ENCODE assay signal across 12 cellular contexts in the genomic region with DNA sequence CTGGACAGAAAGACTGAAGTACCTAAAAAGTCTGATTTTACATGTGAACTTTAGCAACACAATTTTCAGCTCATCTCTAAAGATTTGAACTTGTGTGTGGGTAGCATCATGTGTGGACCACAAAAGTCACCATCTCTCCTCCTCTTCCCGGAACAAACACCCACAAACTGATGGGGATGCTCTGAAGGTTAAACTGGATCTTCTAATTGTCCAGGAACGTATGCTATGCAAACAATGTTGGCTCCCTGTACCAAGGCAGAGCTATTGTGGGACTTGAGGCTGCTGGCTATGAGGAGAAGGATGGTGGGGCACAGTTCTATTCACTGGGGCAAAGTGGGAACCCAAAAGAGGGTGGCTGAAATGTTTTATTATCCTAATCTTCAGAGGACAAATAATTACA.
A peak's percentile ranks its signal among the peaks of the same experiment; 100 is the strongest.
DNase-seq lines count a peak whose midpoint lies in the region; ATAC-seq and TF ChIP-seq lines count a peak whose summit lies in the region.
"Had no signal": no experiment of that assay in that cellular context is flagged by ENCODE, and none has a peak within 500 bp of the region (broad histone marks: within the 10 kb centered on the region; RNA-seq: fewer than 3 reads in every experiment).

No MANE protein-coding gene starts in this region.

- BruUV-seq in PC-3 (replicated peaks; lab: Mats Ljungman, UMichigan), result no TSS peak

- H3K9me2 ChIP-seq in PC-3 (replicated peaks; ENCODE audit: low read length), result no peaks in the 10 kb centered on the region

- POLR2A ChIA-PET in PC-3 (lab: Charles Lee; ENCODE audit: unreplicated experiment), result no interaction called here

- H3K9ac ChIP-seq in PC-3 (ENCODE audit: low read length), result no peak overlapping the region

- TF ChIP-seq POLR2A in heart left ventricle (IDR thresholded peaks at IDR 0.05) (no peak), sigmoid colon (IDR thresholded peaks at IDR 0.05) (no peak)

- no peaks in the 10 kb centered on the region for H3K9me3 ChIP-seq in heart left ventricle
- no peaks in the 10 kb centered on the region for H3K9me3 ChIP-seq in sigmoid colon
- H3K9me3 ChIP-seq in PC-3 (ENCODE audit: low read length), result no peaks in the 10 kb centered on the region

- CTCF ChIA-PET in PC-3 (lab: Charles Lee), result interaction anchor here (0.7 kb wide), 1 partner anchor 13 kb away, joined by 3 read pairs; no protein-coding TSS in a partner anchor

- H3K4me1 ChIP-seq in heart left ventricle, result peaks cover 0 to 71% (median 42%) of the 10 kb centered on the region in 12 donors
- H3K4me1 ChIP-seq in sigmoid colon, result peaks cover 0 to 62% (median 40%) of the 10 kb centered on the region in 4 donors
- peaks cover 49% of the 10 kb centered on the region for H3K4me1 ChIP-seq in PC-3 (ENCODE audit: insufficient read depth, low read length)

- TF ChIP-seq EP300 in sigmoid colon (IDR thresholded peaks at IDR 0.05), result no peak

- DNase-seq in AG20443 (ENCODE audit: low spot score) (peak; percentile 67), heart left ventricle (no peak), sigmoid colon (no peak), PC-3 (no peak)
- DNase-seq in stimulated activated CD4-positive, alpha-beta T cell treated with anti-CD3 and anti-CD28 coated beads, Interleukin-4, amount 100 ng/mL, for 4 hours, result no peak
- DNase-seq: activated CD4-positive, alpha-beta memory T cell treated with anti-CD3 and anti-CD28 coated beads, Interleukin-2, amount 10 ng/mL, durations not matched to agents 7 days and 5 days; anterior cingulate cortex; CD4-positive, CD25-positive, alpha-beta regulatory T cell; natural killer cell had no signal

- ATAC-seq in heart left ventricle, result peak in 3 of 4 donors; percentile 25 to 44 (median 44)
- ATAC-seq in PC-3, result no peak
- ATAC-seq in HG02642 (IDR thresholded peaks at IDR 0.05; ENCODE audit: poor library complexity, unreplicated experiment), result no peak
- no peak for ATAC-seq in GM18867 (IDR thresholded peaks at IDR 0.05; ENCODE audit: unreplicated experiment)
- ATAC-seq: natural killer cell had no signal

- intact Hi-C loops in heart left ventricle (cut with DNase I), result loop anchor here in 3 of 10 donors (2.0 to 10.0 kb wide), 3 partner anchors 60 to 63 kb away; a partner anchor contains a TSS
- intact Hi-C loops in sigmoid colon (cut with DNase I), result loop anchor here (5.0 kb wide), 1 partner anchor 60 kb away; a partner anchor contains a TSS
- intact Hi-C loops in PC-3 (cut with micrococcal nuclease), result no loop called here

- H3K27me3 ChIP-seq in heart left ventricle (no peaks in the 10 kb centered on the region), sigmoid colon (no peaks in the 10 kb centered on the region), PC-3 (ENCODE audit: low read length) (no peaks in the 10 kb centered on the region)

- WGBS in heart left ventricle, 4 donors, result 25 to 54% (median 44%) methylated on average over 2 of the region's 2 CpGs
- WGBS in sigmoid colon, 2 donors, result 40 to 62% methylated on average over 2 of the region's 2 CpGs

- TF ChIP-seq CTCF in VCaP (conservative IDR thresholded peaks at IDR 0.05) (no peak), heart left ventricle (IDR thresholded peaks at IDR 0.05) (no peak), sigmoid colon (IDR thresholded peaks at IDR 0.05) (no peak), PC-3 (conservative IDR thresholded peaks at IDR 0.05; ENCODE audit: low read depth, low read length) (no peak)

- no peak overlapping the region for H2AFZ ChIP-seq in PC-3 (ENCODE audit: low read length)

- H3K4me3 ChIP-seq in heart left ventricle (no peak overlapping the region), sigmoid colon (no peak overlapping the region), PC-3 (ENCODE audit: low read length) (no peak overlapping the region)

- no peak overlapping the region for H3K4me2 ChIP-seq in PC-3 (ENCODE audit: low read length)

- H3K27ac ChIP-seq in VCaP, result peak overlapping the region; percentile 87
- peak overlapping the region in 9 of 12 donors; percentile 1 to 80 (median 64) for H3K27ac ChIP-seq in heart left ventricle
- H3K27ac ChIP-seq in sigmoid colon, result peak overlapping the region; percentile 67 to 87 (median 82)
- no peak overlapping the region for H3K27ac ChIP-seq in PC-3 (ENCODE audit: low read length)

- H3K36me3 ChIP-seq in heart left ventricle (no peaks in the 10 kb centered on the region), sigmoid colon (no peaks in the 10 kb centered on the region), PC-3 (ENCODE audit: low read depth, low read length) (no peaks in the 10 kb centered on the region)

- no peaks in the 10 kb centered on the region for H4K20me1 ChIP-seq in PC-3 (ENCODE audit: low read length)

- peaks cover 27% of the 10 kb centered on the region for H3K79me2 ChIP-seq in PC-3 (ENCODE audit: low read length)

- H3F3A ChIP-seq in PC-3 (ENCODE audit: low read length, unreplicated experiment), result no peaks in the 10 kb centered on the region

Comparison
In these comparisons a context has a peak if more than half of its experiments do, and no peak if none do; other contexts are left out.
1. ATAC-seq: peak in heart left ventricle (3 of 4); none in PC-3 (single experiment), HG02642 (single experiment) and GM18867 (single experiment).